ENCODE assay signal across 9 cellular contexts in genomic region chr6:45024610-45025009, GRCh38.
"Had no signal": no experiment of that assay in that cellular context is flagged by ENCODE, and none has a peak within 500 bp of the region (broad histone marks: within the 10 kb centered on the region; RNA-seq: fewer than 3 reads in every experiment).

No MANE protein-coding gene starts in this region.

- DNase-seq: GM23248, GOT3, H7, IMR-90, KBM-7 had no signal

- H2AFZ ChIP-seq: GM23248 had no signal

- H3K9me3 ChIP-seq: HAP-1 had no signal

- H3K4me3 ChIP-seq: GM23248, HAP-1 had no signal

- H3K36me3 ChIP-seq: HAP-1 had no signal

- H3K27ac ChIP-seq: GM23248, HL-60, KMS-11 had no signal

- H3K4me2 ChIP-seq: KMS-11 had no signal

- H3K4me1 ChIP-seq: HAP-1 had no signal

- H3K9ac ChIP-seq: GM23248, KMS-11 had no signal

- ATAC-seq: HCT116 had no signal
